12 cellular contexts compared by ENCODE assay signal in the genomic region with DNA sequence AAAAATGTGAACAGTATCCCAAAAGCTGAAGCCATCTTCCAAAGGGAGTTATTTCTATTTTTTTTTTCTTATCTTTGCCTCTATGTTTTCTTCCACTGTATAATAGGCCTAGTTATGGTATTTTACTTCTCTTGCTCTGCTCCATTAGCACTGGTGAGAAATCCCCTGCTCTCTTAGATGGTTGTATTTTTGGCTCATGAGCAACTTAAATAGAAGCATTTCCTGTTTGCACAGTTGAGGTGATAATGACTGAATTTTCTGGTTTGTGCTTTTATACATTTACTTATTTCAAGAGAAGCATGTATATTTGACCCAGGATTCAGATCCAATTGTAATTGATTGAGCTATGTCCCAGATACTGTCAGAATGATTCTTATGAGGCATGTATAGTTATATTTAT.
DNase-seq lines count a peak whose midpoint lies in the region; ATAC-seq and TF ChIP-seq lines count a peak whose summit lies in the region.
"Had no signal": no experiment of that assay in that cellular context is flagged by ENCODE, and none has a peak within 500 bp of the region (broad histone marks: within the 10 kb centered on the region; RNA-seq: fewer than 3 reads in every experiment).

No MANE protein-coding gene starts in this region.

- no peaks in the 10 kb centered on the region for H3K36me3 ChIP-seq in hepatocyte (replicated peaks; ENCODE audit: insufficient read depth, low read depth)

- no peaks in the 10 kb centered on the region for H4K20me1 ChIP-seq in hepatocyte (ENCODE audit: insufficient read depth, poor library complexity, severe bottlenecking)

- ATAC-seq in GM18861 (IDR thresholded peaks at IDR 0.05; ENCODE audit: unreplicated experiment) (peak; percentile 99), GM21526 (IDR thresholded peaks at IDR 0.05; ENCODE audit: low FRiP score, unreplicated experiment) (peak; percentile 98), HG03159 (IDR thresholded peaks at IDR 0.05; ENCODE audit: unreplicated experiment) (peak; percentile 98)
- no peak for ATAC-seq in central memory CD8-positive, alpha-beta T cell (replicated peaks; ENCODE audit: extremely low read depth, poor library complexity, severe bottlenecking)
- ATAC-seq: HCT116, WTC11 had no signal

- H3K79me2 ChIP-seq in hepatocyte, result no peaks in the 10 kb centered on the region
- H3K79me2 ChIP-seq: parathyroid adenoma had no signal

- TF ChIP-seq CTCF in hepatocyte (IDR thresholded peaks at IDR 0.05; ENCODE audit: poor library complexity), result no peak

- H3K4me2 ChIP-seq in hepatocyte, result no peak overlapping the region

- no peak overlapping the region for H3K27ac ChIP-seq in hepatocyte
- H3K27ac ChIP-seq: parathyroid adenoma had no signal

- no peak for DNase-seq in central memory CD8-positive, alpha-beta T cell (ENCODE audit: low spot score in 2 of 2)
- DNase-seq in hepatocyte (ENCODE audit: low spot score) (no peak), NCI-H1436 treated with DMSO at 0.1 percent for 48 hours (lab: John Stamatoyannopoulos, UW) (no peak), middle frontal gyrus (ENCODE audit: extremely low spot score, low spot score) (no peak)
- DNase-seq in effector CD4-positive, alpha-beta T cell, result no peak
- DNase-seq: NCI-H1417 treated with DMSO at 0.1 percent for 48 hours had no signal

- no peaks in the 10 kb centered on the region for H3K4me1 ChIP-seq in hepatocyte (ENCODE audit: insufficient read depth)
- H3K4me1 ChIP-seq: parathyroid adenoma had no signal

- no peaks in the 10 kb centered on the region for H3K9me2 ChIP-seq in hepatocyte (replicated peaks; ENCODE audit: insufficient read depth)

- H2AFZ ChIP-seq in hepatocyte, result no peak overlapping the region
- H2AFZ ChIP-seq: parathyroid adenoma had no signal

- no peak overlapping the region for H3K4me3 ChIP-seq in hepatocyte

- peaks cover 1% of the 10 kb centered on the region for H3K36me3 Mint-ChIP-seq in central memory CD8-positive, alpha-beta T cell (ENCODE audit: insufficient read depth)

- peak overlapping the region; percentile 58 for H3K27ac Mint-ChIP-seq in central memory CD8-positive, alpha-beta T cell (ENCODE audit: low read depth)
- H3K27ac Mint-ChIP-seq: WTC11 had no signal

- peaks cover 17% of the 10 kb centered on the region for H3K9me3 Mint-ChIP-seq in central memory CD8-positive, alpha-beta T cell

- no peaks in the 10 kb centered on the region for H3K9me3 ChIP-seq in hepatocyte (ENCODE audit: low read depth)

- no peaks in the 10 kb centered on the region for H3K27me3 ChIP-seq in hepatocyte

- peaks cover 7% of the 10 kb centered on the region for H3K4me1 Mint-ChIP-seq in central memory CD8-positive, alpha-beta T cell
- H3K4me1 Mint-ChIP-seq: WTC11 had no signal

- no peaks in the 10 kb centered on the region for H3K27me3 Mint-ChIP-seq in central memory CD8-positive, alpha-beta T cell

- H3K4me3 Mint-ChIP-seq in central memory CD8-positive, alpha-beta T cell, result no peak overlapping the region
- H3K4me3 Mint-ChIP-seq: WTC11 had no signal
